ENCODE assay signal across 9 cellular contexts in genomic region chr10:104325436-104326430, GRCh38. TPM values are rescaled to one million over a fixed set of nuclear protein-coding genes. Genes with fewer than 3 reads are reported as not detected.
DNase-seq lines count a peak whose midpoint lies in the region; ATAC-seq and TF ChIP-seq lines count a peak whose summit lies in the region.
"Had no signal": no experiment of that assay in that cellular context is flagged by ENCODE, and none has a peak within 500 bp of the region (broad histone marks: within the 10 kb centered on the region; RNA-seq: fewer than 3 reads in every experiment).

No MANE protein-coding gene starts in this region.

- H3K36me3 ChIP-seq in muscle layer of colon (ENCODE audit: insufficient read depth, low read length): no peaks in the 10 kb centered on the region
- H3K36me3 ChIP-seq in transverse colon: no peaks in the 10 kb centered on the region

- H3K9me3 Mint-ChIP-seq in activated naive CD4-positive, alpha-beta T cell treated with anti-CD3 and anti-CD28 coated beads, Interleukin-2, amount 10 ng/mL, durations not matched to agents 7 days and 5 days: no peaks in the 10 kb centered on the region

- peaks cover 51% of the 10 kb centered on the region for H3K36me3 Mint-ChIP-seq in activated naive CD4-positive, alpha-beta T cell treated with anti-CD3 and anti-CD28 coated beads, Interleukin-2, amount 10 ng/mL, durations not matched to agents 7 days and 5 days

- no peak overlapping the region for H3K9ac ChIP-seq in muscle layer of colon (ENCODE audit: low read length)

- no peak for ATAC-seq in GM21423 (IDR thresholded peaks at IDR 0.05; ENCODE audit: unreplicated experiment)
- no peak for ATAC-seq in GM18520 (IDR thresholded peaks at IDR 0.05; ENCODE audit: unreplicated experiment)
- no peak for ATAC-seq in HG03521 (IDR thresholded peaks at IDR 0.05; ENCODE audit: unreplicated experiment)

- intact Hi-C loops in transverse colon (cut with DNase I; ENCODE audit: low total_unique reads): no loop called here

- H3K27me3 ChIP-seq in muscle layer of colon (ENCODE audit: control insufficient read depth in 1 of 2, insufficient read depth in 2 of 2, low read length in 2 of 2): no peaks in the 10 kb centered on the region
- H3K27me3 ChIP-seq in transverse colon: no peaks in the 10 kb centered on the region

- peak overlapping the region; percentile 60 for H3K4me3 Mint-ChIP-seq in activated naive CD4-positive, alpha-beta T cell treated with anti-CD3 and anti-CD28 coated beads, Interleukin-2, amount 10 ng/mL, durations not matched to agents 7 days and 5 days

- H3K27me3 Mint-ChIP-seq in activated naive CD4-positive, alpha-beta T cell treated with anti-CD3 and anti-CD28 coated beads, Interleukin-2, amount 10 ng/mL, durations not matched to agents 7 days and 5 days: no peaks in the 10 kb centered on the region

- H3K4me3 ChIP-seq in choroid plexus epithelial cell (ENCODE audit: low read depth, low read length) (no peak overlapping the region), muscle layer of colon (ENCODE audit: low read depth in 1 of 2, low read length in 2 of 2) (no peak overlapping the region), transverse colon (no peak overlapping the region)

- H3K4me1 ChIP-seq in muscle layer of colon (ENCODE audit: insufficient read depth, low read length) (peaks cover 94% of the 10 kb centered on the region), transverse colon (peaks cover 44 to 99% (median 70%) of the 10 kb centered on the region in 4 donors)

- in situ Hi-C loops in transverse colon (cut with MboI; ENCODE audit: low pct_ligation_motif_present in 1 of 4, low pct_unique_long_range_greater_than_20kb in 1 of 4, low sequenced_read_pairs in 3 of 4): no loop called here

- peak overlapping the region; percentile 90 for H3K27ac Mint-ChIP-seq in activated naive CD4-positive, alpha-beta T cell treated with anti-CD3 and anti-CD28 coated beads, Interleukin-2, amount 10 ng/mL, durations not matched to agents 7 days and 5 days

- TF ChIP-seq POLR2A in transverse colon (IDR thresholded peaks at IDR 0.05): no peak

- CTCF ChIA-PET in activated naive CD4-positive, alpha-beta T cell treated with anti-CD3 and anti-CD28 coated beads, Interleukin-2, amount 10 ng/mL, durations not matched to agents 7 days and 5 days (lab: Charles Lee): interaction anchor here (1.2 to 4.3 kb wide), 4 partner anchors 9 to 35 kb away, joined by 3 to 16 read pairs (median 10); no protein-coding TSS in a partner anchor

- DNase-seq in activated naive CD4-positive, alpha-beta T cell treated with anti-CD3 and anti-CD28 coated beads, Interleukin-2, amount 10 ng/mL, durations not matched to agents 7 days and 5 days: no peak
- no peak for DNase-seq in activated naive CD4-positive, alpha-beta T cell treated with anti-CD3 and anti-CD28 coated beads, Interleukin-2, amount 50 U/mL, for 16 hours
- DNase-seq in choroid plexus epithelial cell (ENCODE audit: low read depth) (peak; percentile 34), transverse colon (no peak)
- DNase-seq: Caco-2 had no signal

- TF ChIP-seq EP300 in transverse colon (IDR thresholded peaks at IDR 0.05; ENCODE audit: low read depth): no peak

- TF ChIP-seq CTCF in choroid plexus epithelial cell (conservative IDR thresholded peaks at IDR 0.05; ENCODE audit: low read depth, low read length) (no peak), transverse colon (IDR thresholded peaks at IDR 0.05) (no peak)

- H3K27ac ChIP-seq in muscle layer of colon (ENCODE audit: low read depth, low read length) (peak overlapping the region; percentile 46), transverse colon (peak overlapping the region; percentile 45 to 90 (median 58))

- H3K9me3 ChIP-seq in muscle layer of colon (ENCODE audit: low read length) (no peaks in the 10 kb centered on the region), transverse colon (no peaks in the 10 kb centered on the region)
- H3K9me3 ChIP-seq: Caco-2 had no signal

- WGBS in transverse colon (ENCODE audit: low coverage in 1 of 2), 2 donors: 83% methylated on average over 28 of the region's 28 CpGs; no CpG with 5 or more reads in 1 of the 2 donors

- H3K4me1 Mint-ChIP-seq in activated naive CD4-positive, alpha-beta T cell treated with anti-CD3 and anti-CD28 coated beads, Interleukin-2, amount 10 ng/mL, durations not matched to agents 7 days and 5 days: peaks cover 100% of the 10 kb centered on the region

RNA-seq across cellular contexts. Expression of gene ITPRIP, which starts 12.5 kb away (rescaled TPM):
- 10 to 100 TPM in 1 of 4 donors, 1 to 10 TPM in 3; 1.8 to 25.1 (median 6.6) TPM for total RNA-seq in transverse colon

RNA-seq across cellular contexts. Expression of gene CFAP58, which starts 27.9 kb away (rescaled TPM):
- total RNA-seq in transverse colon: under 1 TPM in 2 of 4 donors, not detected in 2; 0.16 to 0.27 TPM
- total RNA-seq: Caco-2 had no signal

RNA-seq across cellular contexts. Expression of gene GSTO2, which starts 56.7 kb away (rescaled TPM):
- 10 to 100 TPM in 2 of 4 donors, 1 to 10 TPM in 2; 1.9 to 17.1 (median 10.6) TPM for total RNA-seq in transverse colon
